Comparison of ENCODE assay signal across 2 cellular contexts in genomic region chr20:63707558-63708300, GRCh38.
TF ChIP-seq lines count a peak whose summit lies in the region.

Gene ARFRP1, minus strand, starts transcription at chr20:63707976. Its CDS starts 885 bp downstream, at chr20:63707091.
A gene with protein sequence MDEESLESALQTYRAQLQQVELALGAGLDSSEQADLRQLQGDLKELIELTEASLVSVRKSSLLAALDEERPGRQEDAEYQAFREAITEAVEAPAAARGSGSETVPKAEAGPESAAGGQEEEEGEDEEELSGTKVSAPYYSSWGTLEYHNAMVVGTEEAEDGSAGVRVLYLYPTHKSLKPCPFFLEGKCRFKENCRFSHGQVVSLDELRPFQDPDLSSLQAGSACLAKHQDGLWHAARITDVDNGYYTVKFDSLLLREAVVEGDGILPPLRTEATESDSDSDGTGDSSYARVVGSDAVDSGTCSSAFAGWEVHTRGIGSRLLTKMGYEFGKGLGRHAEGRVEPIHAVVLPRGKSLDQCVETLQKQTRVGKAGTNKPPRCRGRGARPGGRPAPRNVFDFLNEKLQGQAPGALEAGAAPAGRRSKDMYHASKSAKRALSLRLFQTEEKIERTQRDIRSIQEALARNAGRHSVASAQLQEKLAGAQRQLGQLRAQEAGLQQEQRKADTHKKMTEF (plus strand): TSS chr20:63708039. CDS start chr20:63708581, 542 bp downstream.

TF ChIP-seq in A549, 52 proteins besides CTCF, POLR2A, EP300 and RAD21 (continued from another document):
- TF ChIP-seq BCL3 (IDR thresholded peaks at IDR 0.05) = peak; percentile 57; the same call in 1 of the 3 replicates
- peak; percentile 72; the same call in 1 of the 2 replicates for TF ChIP-seq ESRRA (IDR thresholded peaks at IDR 0.05; ENCODE audit: borderline replicate concordance, low read length)
- peak; percentile 71 to 91; a peak in 3 of 5 replicates for TF ChIP-seq JUN (IDR thresholded peaks at IDR 0.05)
- peak; percentile 83 for TF ChIP-seq PHF8 (IDR thresholded peaks at IDR 0.05; ENCODE audit: borderline replicate concordance, low read depth)

TF ChIP-seq in WTC11, 78 proteins besides CTCF, POLR2A, EP300 and RAD21 (continued from another document and continues in another):
- no peak for TF ChIP-seq MXD4 (CRISPR knock-in tag; IDR thresholded peaks at IDR 0.05; ENCODE audit: borderline replicate concordance)
- no peak for TF ChIP-seq ZNF512 (CRISPR knock-in tag; IDR thresholded peaks at IDR 0.05; ENCODE audit: borderline replicate concordance)
- peak; percentile 66; the same call in 1 of the 2 replicates for TF ChIP-seq KAT7 (CRISPR knock-in tag; IDR thresholded peaks at IDR 0.05; ENCODE audit: borderline replicate concordance)
- TF ChIP-seq OVOL2 (CRISPR knock-in tag; IDR thresholded peaks at IDR 0.05; ENCODE audit: borderline replicate concordance) = no peak
- no peak for TF ChIP-seq RORB (CRISPR knock-in tag; IDR thresholded peaks at IDR 0.05)
- TF ChIP-seq CREB1 (CRISPR knock-in tag; IDR thresholded peaks at IDR 0.05) = no peak
- no peak for TF ChIP-seq SMAD3 (CRISPR knock-in tag; IDR thresholded peaks at IDR 0.05; ENCODE audit: borderline replicate concordance)
- TF ChIP-seq JAZF1 (CRISPR knock-in tag; IDR thresholded peaks at IDR 0.05) = no peak
- no peak for TF ChIP-seq TCF7 (CRISPR knock-in tag; IDR thresholded peaks at IDR 0.05; ENCODE audit: low read depth)
- TF ChIP-seq ZNF396 (CRISPR knock-in tag; IDR thresholded peaks at IDR 0.05; ENCODE audit: borderline replicate concordance) = no peak
- peak; percentile 76; the same call in 1 of the 2 replicates for TF ChIP-seq ZBTB21 (CRISPR knock-in tag; IDR thresholded peaks at IDR 0.05; ENCODE audit: borderline replicate concordance)
- no peak for TF ChIP-seq MLX (CRISPR knock-in tag; IDR thresholded peaks at IDR 0.05)
- 0 out of 2 replicates have a peak, but pooled peaks have one; percentile 46 for TF ChIP-seq ZNF232 (CRISPR knock-in tag; IDR thresholded peaks at IDR 0.05)
- peak; percentile 83; the same call in 1 of the 2 replicates for TF ChIP-seq MYBL2 (CRISPR knock-in tag; IDR thresholded peaks at IDR 0.05)
- no peak for TF ChIP-seq ZSCAN18 (CRISPR knock-in tag; IDR thresholded peaks at IDR 0.05)
- TF ChIP-seq SMAD4 (CRISPR knock-in tag; IDR thresholded peaks at IDR 0.05) = no peak
- TF ChIP-seq NFYB (CRISPR knock-in tag; conservative IDR thresholded peaks at IDR 0.05; ENCODE audit: low read depth) = no peak
- no peak for TF ChIP-seq NFATC4 (CRISPR knock-in tag; IDR thresholded peaks at IDR 0.05)
- TF ChIP-seq NR1H2 (CRISPR knock-in tag; IDR thresholded peaks at IDR 0.05) = no peak
- 0 out of 2 replicates have a peak, but pooled peaks have one; percentile 59 for TF ChIP-seq ATF1 (CRISPR knock-in tag; IDR thresholded peaks at IDR 0.05)
- no peak for TF ChIP-seq SOX15 (CRISPR knock-in tag; IDR thresholded peaks at IDR 0.05)
- TF ChIP-seq, protein P1, sequence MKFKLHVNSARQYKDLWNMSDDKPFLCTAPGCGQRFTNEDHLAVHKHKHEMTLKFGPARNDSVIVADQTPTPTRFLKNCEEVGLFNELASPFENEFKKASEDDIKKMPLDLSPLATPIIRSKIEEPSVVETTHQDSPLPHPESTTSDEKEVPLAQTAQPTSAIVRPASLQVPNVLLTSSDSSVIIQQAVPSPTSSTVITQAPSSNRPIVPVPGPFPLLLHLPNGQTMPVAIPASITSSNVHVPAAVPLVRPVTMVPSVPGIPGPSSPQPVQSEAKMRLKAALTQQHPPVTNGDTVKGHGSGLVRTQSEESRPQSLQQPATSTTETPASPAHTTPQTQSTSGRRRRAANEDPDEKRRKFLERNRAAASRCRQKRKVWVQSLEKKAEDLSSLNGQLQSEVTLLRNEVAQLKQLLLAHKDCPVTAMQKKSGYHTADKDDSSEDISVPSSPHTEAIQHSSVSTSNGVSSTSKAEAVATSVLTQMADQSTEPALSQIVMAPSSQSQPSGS (CRISPR knock-in tag; IDR thresholded peaks at IDR 0.05; ENCODE audit: borderline replicate concordance, low read depth) = no peak
- TF ChIP-seq ZNF416 (CRISPR knock-in tag; IDR thresholded peaks at IDR 0.05) = no peak
- peak; percentile 90; the same call in 1 of the 2 replicates for TF ChIP-seq STAT6 (CRISPR knock-in tag; conservative IDR thresholded peaks at IDR 0.05; ENCODE audit: low read depth)
- no peak for TF ChIP-seq NFE2L1 (CRISPR knock-in tag; IDR thresholded peaks at IDR 0.05)
- TF ChIP-seq EMX1 (CRISPR knock-in tag; IDR thresholded peaks at IDR 0.05) = no peak
- TF ChIP-seq IRF2 (CRISPR knock-in tag; IDR thresholded peaks at IDR 0.05; ENCODE audit: borderline replicate concordance, low read depth) = no peak
- no peak for TF ChIP-seq ZNF671 (CRISPR knock-in tag; IDR thresholded peaks at IDR 0.05)
- peak; percentile 51; the same call in 1 of the 2 replicates for TF ChIP-seq FOXP1 (CRISPR knock-in tag; IDR thresholded peaks at IDR 0.05; ENCODE audit: borderline replicate concordance)
- TF ChIP-seq ZNF219 (CRISPR knock-in tag; IDR thresholded peaks at IDR 0.05; ENCODE audit: borderline replicate concordance) = no peak
- TF ChIP-seq ZNF532 (CRISPR knock-in tag; IDR thresholded peaks at IDR 0.05; ENCODE audit: borderline replicate concordance) = no peak
- TF ChIP-seq CBFB (CRISPR knock-in tag; IDR thresholded peaks at IDR 0.05; ENCODE audit: low read depth) = peak; percentile 98
- TF ChIP-seq TEAD1 (CRISPR knock-in tag; IDR thresholded peaks at IDR 0.05) = no peak; the same call in none of the 2 replicates
- TF ChIP-seq, protein P2, sequence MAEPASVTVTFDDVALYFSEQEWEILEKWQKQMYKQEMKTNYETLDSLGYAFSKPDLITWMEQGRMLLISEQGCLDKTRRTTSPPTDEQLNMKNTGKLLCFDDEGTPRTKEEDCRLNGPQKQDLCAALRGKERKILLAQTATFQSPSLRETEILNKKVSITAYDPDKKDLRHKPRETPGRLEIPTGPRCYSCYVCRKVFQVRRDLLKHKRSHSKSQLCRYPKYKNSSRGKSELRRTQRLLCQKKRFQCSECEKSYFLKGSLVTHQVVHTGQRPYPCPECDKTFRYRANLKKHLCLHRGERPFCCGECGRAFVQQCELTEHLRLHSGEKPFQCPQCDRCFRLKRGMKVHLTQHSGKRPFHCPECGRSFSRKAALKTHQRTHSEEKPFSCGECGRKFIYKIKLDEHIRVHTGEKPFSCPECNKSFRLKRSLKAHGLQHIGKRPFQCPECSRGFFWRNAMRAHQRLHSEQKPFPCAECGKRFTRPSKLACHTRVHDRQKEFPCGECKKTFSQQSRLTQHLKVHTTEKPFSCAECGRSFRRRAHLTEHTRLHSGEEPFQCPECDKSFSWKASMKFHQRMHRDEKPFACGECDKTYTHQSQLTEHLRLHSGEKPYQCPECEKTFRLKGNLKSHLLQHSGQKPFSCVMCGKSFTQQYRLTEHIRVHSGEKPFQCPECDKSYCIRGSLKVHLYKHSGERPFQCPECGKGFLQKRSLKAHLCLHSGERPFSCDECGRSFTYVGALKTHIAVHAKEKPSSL (CRISPR knock-in tag; conservative IDR thresholded peaks at IDR 0.05) = no peak
- peak; percentile 78 for TF ChIP-seq SP1 (CRISPR knock-in tag; conservative IDR thresholded peaks at IDR 0.05)
- no peak for TF ChIP-seq FOXJ3 (CRISPR knock-in tag; IDR thresholded peaks at IDR 0.05; ENCODE audit: borderline replicate concordance)
- no peak for TF ChIP-seq PREB (CRISPR knock-in tag; IDR thresholded peaks at IDR 0.05; ENCODE audit: borderline replicate concordance)
- TF ChIP-seq JUN (CRISPR knock-in tag; IDR thresholded peaks at IDR 0.05) = 0 out of 2 replicates have a peak, but pooled peaks have one; percentile 34
- peak; percentile 69; the same call in 1 of the 2 replicates for TF ChIP-seq CREM (CRISPR knock-in tag; IDR thresholded peaks at IDR 0.05)
- 0 out of 2 replicates have a peak, but pooled peaks have one; percentile 42 for TF ChIP-seq ZNF263 (CRISPR knock-in tag; IDR thresholded peaks at IDR 0.05; ENCODE audit: low read depth)
- no peak for TF ChIP-seq GTF2I (CRISPR knock-in tag; conservative IDR thresholded peaks at IDR 0.05)
- peak; percentile 97 for TF ChIP-seq FOXK1 (CRISPR knock-in tag; IDR thresholded peaks at IDR 0.05)
- TF ChIP-seq, protein P3, sequence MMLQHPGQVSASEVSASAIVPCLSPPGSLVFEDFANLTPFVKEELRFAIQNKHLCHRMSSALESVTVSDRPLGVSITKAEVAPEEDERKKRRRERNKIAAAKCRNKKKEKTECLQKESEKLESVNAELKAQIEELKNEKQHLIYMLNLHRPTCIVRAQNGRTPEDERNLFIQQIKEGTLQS (CRISPR knock-in tag; conservative IDR thresholded peaks at IDR 0.05) = no peak
- no peak for TF ChIP-seq GRHL2 (CRISPR knock-in tag; IDR thresholded peaks at IDR 0.05; ENCODE audit: insufficient replicate concordance, severe bottlenecking)
- TF ChIP-seq ELF4 (CRISPR knock-in tag; IDR thresholded peaks at IDR 0.05; ENCODE audit: low read depth) = peak; percentile 92
- TF ChIP-seq GABPB1 (CRISPR knock-in tag; IDR thresholded peaks at IDR 0.05) = peak; percentile 91
